ENCODE assay signal across 15 cellular contexts in genomic region chr4:180598281-180598680, GRCh38.
DNase-seq lines count a peak whose midpoint lies in the region; TF ChIP-seq lines count a peak whose summit lies in the region.
"Had no signal": no experiment of that assay in that cellular context is flagged by ENCODE, and none has a peak within 500 bp of the region (broad histone marks: within the 10 kb centered on the region; RNA-seq: fewer than 3 reads in every experiment).

No MANE protein-coding gene starts in this region.

- H3K27me3 ChIP-seq in KMS-11 (ENCODE audit: insufficient read depth, low read depth): no peaks in the 10 kb centered on the region
- H3K27me3 ChIP-seq: SJCRH30 had no signal

- H3K27ac ChIP-seq in KMS-11: no peak overlapping the region
- H3K27ac ChIP-seq: SJCRH30 had no signal

- no peak overlapping the region for H3K9ac ChIP-seq in KMS-11

- H3K79me2 ChIP-seq in KMS-11 (ENCODE audit: insufficient read depth, low read depth): no peaks in the 10 kb centered on the region

- no peaks in the 10 kb centered on the region for H3K36me3 ChIP-seq in KMS-11 (ENCODE audit: insufficient read depth)
- H3K36me3 ChIP-seq: SJCRH30 had no signal

- DNase-seq in CMK (ENCODE audit: low read depth): peak; percentile 40
- peak; percentile 69 for DNase-seq in SKM-1 treated with dmso at 0.1 percent for 144 hours (lab: John Stamatoyannopoulos, UW; ENCODE audit: unreplicated experiment)
- peak; percentile 60 for DNase-seq in kidney tubule cell (ENCODE audit: low spot score)
- DNase-seq in SHP77 treated with DMSO at 0.1 percent for 48 hours (lab: John Stamatoyannopoulos, UW): no peak
- no peak for DNase-seq in NK-92 treated with Interleukin-12 subunit alpha and Interleukin-12 subunit beta, amount 100 ng/mL, for 24 hours (lab: John Stamatoyannopoulos, UW)
- no peak for DNase-seq in activated CD4-positive, alpha-beta T cell treated with anti-CD3 and anti-CD28 coated beads for 4 hours
- DNase-seq: CD4-positive, alpha-beta T cell; HCEC 1CT; IMR-90; NCI-H1092 treated with DMSO at 0.1 percent for 48 hours; NCI-H1694 treated with DMSO at 0.1 percent for 48 hours; NCI-H446 treated with DMSO at 0.1 percent for 48 hours; NCI-H82 had no signal

- no peaks in the 10 kb centered on the region for H4K20me1 ChIP-seq in KMS-11 (ENCODE audit: insufficient read depth)

- peak overlapping the region; percentile 14; the same call in 1 of the 2 replicates for H3K4me2 ChIP-seq in KMS-11

- no peak for TF ChIP-seq CTCF in KMS-11 (conservative IDR thresholded peaks at IDR 0.05; ENCODE audit: low read depth, low read length)

- no peak overlapping the region for H2AFZ ChIP-seq in KMS-11 (ENCODE audit: low read depth)

- H3K4me3 ChIP-seq in KMS-11 (IDR thresholded peaks at IDR 0.05; ENCODE audit: insufficient read depth, low read depth, low read length): no peak overlapping the region
- H3K4me3 ChIP-seq: SJCRH30 had no signal

- peaks cover 15% of the 10 kb centered on the region for H3K4me1 ChIP-seq in KMS-11 (ENCODE audit: low read depth, poor library complexity, severe bottlenecking)
- H3K4me1 ChIP-seq: SJCRH30 had no signal

Comparison
In these comparisons a context has a peak if more than half of its experiments do, and no peak if none do; other contexts are left out.
1. DNase-seq: peak in CMK (single experiment), SKM-1 treated with dmso at 0.1 percent for 144 hours (single experiment) and kidney tubule cell (single experiment); none in SHP77 treated with DMSO at 0.1 percent for 48 hours (single experiment), NK-92 treated with Interleukin-12 subunit alpha and Interleukin-12 subunit beta, amount 100 ng/mL, for 24 hours (single experiment) and activated CD4-positive, alpha-beta T cell treated with anti-CD3 and anti-CD28 coated beads for 4 hours (0 of 2).